22 cellular contexts compared by ENCODE assay signal in the genomic region with DNA sequence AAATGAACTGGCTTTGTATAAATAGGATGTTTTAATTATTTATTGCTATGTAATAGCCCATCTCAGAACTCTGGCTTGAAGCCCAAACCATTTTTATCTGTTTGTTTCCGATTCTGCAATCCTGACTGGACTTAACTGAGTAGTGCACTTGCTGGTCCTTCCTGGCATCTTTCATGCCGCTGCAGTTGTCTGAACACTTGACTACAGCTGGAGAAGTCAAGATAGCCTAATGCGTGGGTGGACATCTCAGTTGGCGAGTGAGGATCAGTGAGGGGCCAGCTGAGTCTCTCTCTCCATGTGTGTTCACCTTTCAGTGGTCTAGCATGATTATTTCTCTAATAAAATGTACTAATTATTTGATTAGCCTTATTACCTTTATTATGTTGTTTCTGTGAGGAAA.
"Had no signal": no experiment of that assay in that cellular context is flagged by ENCODE, and none has a peak within 500 bp of the region (broad histone marks: within the 10 kb centered on the region; RNA-seq: fewer than 3 reads in every experiment).

No MANE protein-coding gene starts in this region.

- H3K4me1 ChIP-seq: parathyroid adenoma, tibial artery had no signal

- H3K4me3 ChIP-seq: lung, tibial artery had no signal

- H3K4me3 Mint-ChIP-seq: activated CD4-positive, alpha-beta memory T cell treated with anti-CD3 and anti-CD28 coated beads for 36 hours; brain; naive B cell had no signal

- H3K27me3 ChIP-seq: tibial artery had no signal

- H3K27ac ChIP-seq: parathyroid adenoma, tibial artery had no signal

- H3K79me2 ChIP-seq: parathyroid adenoma had no signal

- H3K9ac ChIP-seq: parathyroid adenoma had no signal

- H2AFZ ChIP-seq: parathyroid adenoma had no signal

- H3K9me3 Mint-ChIP-seq: activated CD4-positive, alpha-beta memory T cell treated with anti-CD3 and anti-CD28 coated beads for 36 hours; brain; naive B cell had no signal

- DNase-seq: activated CD4-positive, alpha-beta memory T cell treated with anti-CD3 and anti-CD28 coated beads for 36 hours; activated CD4-positive, alpha-beta T cell treated with anti-CD3 and anti-CD28 coated beads for 4 hours; activated CD4-positive, CD25-positive, alpha-beta regulatory T cell; activated naive CD4-positive, alpha-beta T cell treated with Interleukin-2 at 50 U/mL for 16 hours; activated T-cell treated with anti-CD3 and anti-CD28 coated beads, Interleukin-2, amount 50 U/mL, for 48 hours; anterior cingulate cortex; dermis blood vessel endothelial cell; effector CD8-positive, alpha-beta T cell; foreskin melanocyte; kidney; naive B cell; nucleus accumbens; right cardiac atrium; stimulated activated CD4-positive, alpha-beta T cell treated with anti-CD3 and anti-CD28 coated beads, Interleukin-12 subunit alpha, Interleukin-12 subunit beta, amount 100 ng/mL, for 4 hours; stimulated activated CD4-positive, alpha-beta T cell treated with anti-CD3 and anti-CD28 coated beads, Interleukin-4, amount 100 ng/mL, for 4 hours; stimulated activated naive CD8-positive, alpha-beta T cell treated with anti-CD3 and anti-CD28 coated beads, Interleukin-15, Interleukin-2, amounts not matched to agents 100 U/mL and 50 U/mL, for 24 hours; substantia nigra; tibial artery had no signal

- H3K27ac Mint-ChIP-seq: activated CD4-positive, alpha-beta memory T cell treated with anti-CD3 and anti-CD28 coated beads for 36 hours; brain; naive B cell had no signal

- H3K9me3 ChIP-seq: tibial artery had no signal

- H3K4me1 Mint-ChIP-seq: naive B cell had no signal

- ATAC-seq: right cardiac atrium; stimulated activated naive CD8-positive, alpha-beta T cell treated with anti-CD3 and anti-CD28 coated beads, Interleukin-15, Interleukin-2, amounts not matched to agents 100 U/mL and 50 U/mL, for 24 hours had no signal

- FAIRE-seq: kidney, urothelium cell line had no signal

- H3K27me3 Mint-ChIP-seq: activated CD4-positive, alpha-beta memory T cell treated with anti-CD3 and anti-CD28 coated beads for 36 hours; brain; naive B cell had no signal
